ENCODE assay signal across 19 cellular contexts in genomic region chr3:4856564-4856963, GRCh38.
A peak's percentile ranks its signal among the peaks of the same experiment; 100 is the strongest.
DNase-seq lines count a peak whose midpoint lies in the region; FAIRE-seq and TF ChIP-seq lines count a peak whose summit lies in the region.
"Had no signal": no experiment of that assay in that cellular context is flagged by ENCODE, and none has a peak within 500 bp of the region (broad histone marks: within the 10 kb centered on the region; RNA-seq: fewer than 3 reads in every experiment).

No MANE protein-coding gene starts in this region.

- intact Hi-C loops in activated CD4-positive, alpha-beta memory T cell treated with anti-CD3 and anti-CD28 coated beads for 36 hours (cut with micrococcal nuclease): no loop called here
- intact Hi-C loops in Calu3 (cut with micrococcal nuclease; ENCODE audit: unreplicated experiment): no loop called here
- intact Hi-C loops in endothelial cell of umbilical vein (cut with micrococcal nuclease): no loop called here

- no peaks in the 10 kb centered on the region for H4K20me1 ChIP-seq in endothelial cell of umbilical vein (replicated peaks; ENCODE audit: control insufficient read depth, extremely low read depth, insufficient read depth, low read length)

- BruUV-seq in Calu3 (replicated peaks; lab: Mats Ljungman, UMichigan) (no TSS peak), endothelial cell of umbilical vein (replicated peaks; lab: Mats Ljungman, UMichigan) (no TSS peak)

- TF ChIP-seq POLR2A in endothelial cell of umbilical vein (IDR thresholded peaks at IDR 0.05; ENCODE audit: low read depth, low read length): no peak

- H3K9ac ChIP-seq in endothelial cell of umbilical vein (replicated peaks; ENCODE audit: extremely low read depth, insufficient read depth, low read length): peak overlapping the region; percentile 42
- H3K9ac ChIP-seq: KMS-11 had no signal

- peak overlapping the region; percentile 3 for H3K27ac Mint-ChIP-seq in activated CD4-positive, alpha-beta memory T cell treated with anti-CD3 and anti-CD28 coated beads for 36 hours
- no peak overlapping the region for H3K27ac Mint-ChIP-seq in activated CD4-positive, alpha-beta memory T cell treated with anti-CD3 and anti-CD28 coated beads, Interleukin-2, amount 10 ng/mL, durations not matched to agents 7 days and 5 days
- peak overlapping the region; percentile 60 for H3K27ac Mint-ChIP-seq in Calu3 (ENCODE audit: unreplicated experiment)
- H3K27ac Mint-ChIP-seq: GM23338 had no signal

- peak overlapping the region; percentile 13 for H2AFZ ChIP-seq in endothelial cell of umbilical vein (ENCODE audit: low read depth, low read length)
- H2AFZ ChIP-seq: GM23338 had no signal

- no peak overlapping the region for H3K4me3 Mint-ChIP-seq in activated CD4-positive, alpha-beta memory T cell treated with anti-CD3 and anti-CD28 coated beads for 36 hours
- no peak overlapping the region for H3K4me3 Mint-ChIP-seq in activated CD4-positive, alpha-beta memory T cell treated with anti-CD3 and anti-CD28 coated beads, Interleukin-2, amount 10 ng/mL, durations not matched to agents 7 days and 5 days
- H3K4me3 Mint-ChIP-seq in Calu3 (ENCODE audit: low read depth, unreplicated experiment): no peak overlapping the region
- H3K4me3 Mint-ChIP-seq: GM23338 had no signal

- H3K4me3 ChIP-seq in endothelial cell of umbilical vein (replicated peaks in 1 of 3; ENCODE audit: insufficient read depth in 1 of 3, low read depth in 1 of 3, low read length in 3 of 3): no peak overlapping the region
- H3K4me3 ChIP-seq: GM23338 had no signal

- peak overlapping the region; percentile 13 for H3K4me2 ChIP-seq in endothelial cell of umbilical vein (ENCODE audit: insufficient read depth, low read length)
- H3K4me2 ChIP-seq: GM23338, KMS-11 had no signal

- H3K4me1 ChIP-seq in endothelial cell of umbilical vein (ENCODE audit: control insufficient read depth, extremely low read depth, insufficient read depth, low read length): peaks cover 48% of the 10 kb centered on the region

- no peak for DNase-seq in activated CD4-positive, alpha-beta memory T cell treated with anti-CD3 and anti-CD28 coated beads for 36 hours
- no peak for DNase-seq in activated CD4-positive, alpha-beta memory T cell treated with anti-CD3 and anti-CD28 coated beads, Interleukin-2, amount 10 ng/mL, durations not matched to agents 7 days and 5 days
- DNase-seq in Calu3: no peak
- DNase-seq in endothelial cell of umbilical vein (ENCODE audit: low read depth, low spot score): no peak
- DNase-seq in substantia nigra (lab: John Stamatoyannopoulos, UW): no peak
- no peak for DNase-seq in activated gamma-delta T cell treated with Interleukin-2 at 50 U/mL for 16 hours
- no peak for DNase-seq in NCI-H2107 treated with DMSO at 0.1 percent for 48 hours (lab: John Stamatoyannopoulos, UW; ENCODE audit: unreplicated experiment)
- DNase-seq: DMS 273 treated with DMSO at 0.1 percent for 48 hours, GDM1, NCI-H1092 treated with DMSO at 0.1 percent for 48 hours, NCI-H2107, NCI-H526 treated with DMSO at 0.1 percent for 48 hours, SHP77 had no signal

- no peaks in the 10 kb centered on the region for H3K9me1 ChIP-seq in endothelial cell of umbilical vein (replicated peaks; ENCODE audit: control insufficient read depth, extremely low read depth, insufficient read depth, low read length)

- peaks cover 7% of the 10 kb centered on the region for H3K36me3 Mint-ChIP-seq in activated CD4-positive, alpha-beta memory T cell treated with anti-CD3 and anti-CD28 coated beads for 36 hours
- H3K36me3 Mint-ChIP-seq in activated CD4-positive, alpha-beta memory T cell treated with anti-CD3 and anti-CD28 coated beads, Interleukin-2, amount 10 ng/mL, durations not matched to agents 7 days and 5 days (ENCODE audit: low read depth): peaks cover 58% of the 10 kb centered on the region
- H3K36me3 Mint-ChIP-seq in Calu3 (ENCODE audit: insufficient read depth, unreplicated experiment): no peaks in the 10 kb centered on the region

- dilution Hi-C loops in endothelial cell of umbilical vein (cut with MboI; ENCODE audit: extremely low pct_ligation_motif_present, low sequenced_read_pairs): no loop called here

- peaks cover 45% of the 10 kb centered on the region for H3K4me1 Mint-ChIP-seq in activated CD4-positive, alpha-beta memory T cell treated with anti-CD3 and anti-CD28 coated beads for 36 hours (ENCODE audit: low read depth)
- peaks cover 47% of the 10 kb centered on the region for H3K4me1 Mint-ChIP-seq in activated CD4-positive, alpha-beta memory T cell treated with anti-CD3 and anti-CD28 coated beads, Interleukin-2, amount 10 ng/mL, durations not matched to agents 7 days and 5 days
- peaks cover 21% of the 10 kb centered on the region for H3K4me1 Mint-ChIP-seq in Calu3 (ENCODE audit: low read depth, unreplicated experiment)
- H3K4me1 Mint-ChIP-seq: GM23338 had no signal

- no peak for FAIRE-seq in endothelial cell of umbilical vein (lab: Jason Lieb, UNC)
- FAIRE-seq: A204.1, GM12892 had no signal

- no peak for TF ChIP-seq CTCF in Calu3 (IDR thresholded peaks at IDR 0.05; ENCODE audit: unreplicated experiment)
- TF ChIP-seq CTCF in VCaP (conservative IDR thresholded peaks at IDR 0.05): no peak
- no peak for TF ChIP-seq CTCF in endothelial cell of umbilical vein (IDR thresholded peaks at IDR 0.05; ENCODE audit: extremely low read depth in 1 of 2, insufficient read depth in 1 of 2, low read depth in 1 of 2, low read length in 2 of 2)

- POLR2A ChIA-PET in activated CD4-positive, alpha-beta memory T cell treated with anti-CD3 and anti-CD28 coated beads for 36 hours (lab: Charles Lee): no interaction called here
- POLR2A ChIA-PET in activated CD4-positive, alpha-beta memory T cell treated with anti-CD3 and anti-CD28 coated beads, Interleukin-2, amount 10 ng/mL, durations not matched to agents 7 days and 5 days (lab: Charles Lee): no interaction called here
- POLR2A ChIA-PET in endothelial cell of umbilical vein (lab: Charles Lee): no interaction called here

- H3K36me3 ChIP-seq in endothelial cell of umbilical vein (ENCODE audit: control insufficient read depth in 2 of 2, extremely low read depth in 1 of 2, insufficient read depth in 2 of 2, low read length in 2 of 2): no peaks in the 10 kb centered on the region

- CTCF ChIA-PET in activated CD4-positive, alpha-beta memory T cell treated with anti-CD3 and anti-CD28 coated beads for 36 hours (lab: Charles Lee): interaction anchor here (1.0 kb wide), 1 partner anchor 116 kb away, joined by 3 read pairs; no protein-coding TSS in a partner anchor
- CTCF ChIA-PET in activated CD4-positive, alpha-beta memory T cell treated with anti-CD3 and anti-CD28 coated beads, Interleukin-2, amount 10 ng/mL, durations not matched to agents 7 days and 5 days (lab: Charles Lee): interaction anchor here (0.9 kb wide), 1 partner anchor 50 kb away, joined by 4 read pairs; no protein-coding TSS in a partner anchor
- CTCF ChIA-PET in Calu3 (lab: Charles Lee) (no interaction called here), endothelial cell of umbilical vein (lab: Charles Lee) (no interaction called here)

- H3K9me3 ChIP-seq in endothelial cell of umbilical vein (replicated peaks; ENCODE audit: control insufficient read depth, insufficient read depth, low read length): no peaks in the 10 kb centered on the region

- peaks cover 13% of the 10 kb centered on the region for H3K9me3 Mint-ChIP-seq in activated CD4-positive, alpha-beta memory T cell treated with anti-CD3 and anti-CD28 coated beads for 36 hours
- peaks cover 28% of the 10 kb centered on the region for H3K9me3 Mint-ChIP-seq in activated CD4-positive, alpha-beta memory T cell treated with anti-CD3 and anti-CD28 coated beads, Interleukin-2, amount 10 ng/mL, durations not matched to agents 7 days and 5 days
- H3K9me3 Mint-ChIP-seq in Calu3 (ENCODE audit: low read depth, unreplicated experiment): no peaks in the 10 kb centered on the region

- H3K27me3 ChIP-seq in endothelial cell of umbilical vein (ENCODE audit: control insufficient read depth in 2 of 2, insufficient read depth in 2 of 2, low read length in 2 of 2): no peaks in the 10 kb centered on the region

- no peaks in the 10 kb centered on the region for H3K27me3 Mint-ChIP-seq in activated CD4-positive, alpha-beta memory T cell treated with anti-CD3 and anti-CD28 coated beads for 36 hours
- no peaks in the 10 kb centered on the region for H3K27me3 Mint-ChIP-seq in activated CD4-positive, alpha-beta memory T cell treated with anti-CD3 and anti-CD28 coated beads, Interleukin-2, amount 10 ng/mL, durations not matched to agents 7 days and 5 days
- no peaks in the 10 kb centered on the region for H3K27me3 Mint-ChIP-seq in Calu3 (ENCODE audit: unreplicated experiment)

- no peaks in the 10 kb centered on the region for H3K79me2 ChIP-seq in endothelial cell of umbilical vein (ENCODE audit: control insufficient read depth, insufficient read depth, low read length)

- H3K27ac ChIP-seq in VCaP (peak overlapping the region; percentile 81), endothelial cell of umbilical vein (ENCODE audit: insufficient read depth, low read depth, low read length) (peak overlapping the region; percentile 85), substantia nigra (ENCODE audit: low read depth, low read length, poor library complexity, severe bottlenecking) (no peak overlapping the region)
- H3K27ac ChIP-seq: C4-2B, KMS-11 had no signal

TF ChIP-seq in endothelial cell of umbilical vein, 7 proteins besides CTCF, POLR2A, EP300 and RAD21:
- TF ChIP-seq EZH2 (IDR thresholded peaks at IDR 0.05; ENCODE audit: borderline replicate concordance, low read depth, low read length, severe bottlenecking) (no peak), JUN (IDR thresholded peaks at IDR 0.05; ENCODE audit: borderline replicate concordance, insufficient read depth, insufficient read length, low read depth) (no peak), GATA2 (IDR thresholded peaks at IDR 0.05; ENCODE audit: insufficient read depth, insufficient read length, low read depth, low read length) (no peak), POLR2AphosphoS5 (IDR thresholded peaks at IDR 0.05; ENCODE audit: insufficient read depth, low read depth, low read length) (no peak), MYC (IDR thresholded peaks at IDR 0.05; ENCODE audit: low read depth, low read length) (no peak), FOS (IDR thresholded peaks at IDR 0.05; ENCODE audit: borderline replicate concordance, insufficient read depth, low read length) (no peak), MAX (IDR thresholded peaks at IDR 0.05; ENCODE audit: insufficient read depth, insufficient read length) (no peak)
TF ChIP-seq in endothelial cell of umbilical vein: peak in this region for 0.

Comparison
In these comparisons a context has a peak if more than half of its experiments do, and no peak if none do; other contexts are left out.
1. CTCF ChIA-PET loops: an anchor here in activated CD4-positive, alpha-beta memory T cell treated with anti-CD3 and anti-CD28 coated beads for 36 hours (1.0 kb wide) and activated CD4-positive, alpha-beta memory T cell treated with anti-CD3 and anti-CD28 coated beads, Interleukin-2, amount 10 ng/mL, durations not matched to agents 7 days and 5 days (0.9 kb wide); none called in Calu3 and endothelial cell of umbilical vein.